Comparison of ENCODE assay signal across 35 cellular contexts in genomic region chr13:49411353-49411752, GRCh38.
"Had no signal": no experiment of that assay in that cellular context is flagged by ENCODE, and none has a peak within 500 bp of the region (broad histone marks: within the 10 kb centered on the region; RNA-seq: fewer than 3 reads in every experiment).

No MANE protein-coding gene starts in this region.

- H3K36me3 ChIP-seq: MG63 had no signal

- H3K4me3 ChIP-seq: MG63 had no signal

- H3K9me3 ChIP-seq: MG63 had no signal

- H3K27me3 ChIP-seq: MG63 had no signal

- DNase-seq: Kasumi-1, MG63, MM.1S, MV-4-11, NCI-H1048, NCI-H1092, NCI-H1092 treated with DMSO at 0.1 percent for 48 hours, NCI-H1105, NCI-H1105 treated with DMSO at 0.1 percent for 48 hours, NCI-H1417, NCI-H1417 treated with DMSO at 0.1 percent for 48 hours, NCI-H1436, NCI-H1436 treated with DMSO at 0.1 percent for 48 hours, NCI-H146, NCI-H1694, NCI-H1694 treated with DMSO at 0.1 percent for 48 hours, NCI-H187, NCI-H187 treated with DMSO at 0.1 percent for 48 hours, NCI-H1930, NCI-H2029, NCI-H2029 treated with DMSO at 0.1 percent for 48 hours, NCI-H2081, NCI-H2081 treated with DMSO at 0.1 percent for 48 hours, NCI-H2107, NCI-H2171, NCI-H2171 treated with DMSO at 0.1 percent for 48 hours, NCI-H2227 treated with DMSO at 0.1 percent for 48 hours, NCI-H226, NCI-H345, NCI-H446, NCI-H446 treated with DMSO at 0.1 percent for 48 hours, NCI-H510A, NCI-H510A treated with DMSO at 0.1 percent for 48 hours, NCI-H524, NCI-H524 treated with DMSO at 0.1 percent for 48 hours had no signal
